1 cellular context compared by ENCODE assay signal in the genomic region with DNA sequence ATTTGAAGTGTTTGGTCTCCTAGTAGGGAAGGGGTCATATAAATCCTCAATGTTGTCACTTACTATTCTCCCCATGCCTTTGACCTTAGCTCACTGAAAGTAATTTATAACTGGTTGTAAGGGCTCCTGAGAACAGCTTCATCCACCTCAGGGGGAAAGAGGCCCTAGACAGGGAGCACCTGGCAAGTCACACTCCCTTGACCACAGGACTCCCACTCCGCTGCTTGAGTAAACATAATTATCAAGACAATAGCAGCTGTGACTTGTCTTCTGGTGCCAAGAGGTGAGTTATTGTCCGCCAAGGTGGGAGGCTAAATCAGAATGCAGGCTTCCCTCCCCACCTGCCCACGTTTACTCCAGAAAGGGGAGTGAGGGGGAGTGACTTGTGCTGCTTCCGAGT.
TF ChIP-seq lines count a peak whose summit lies in the region.

No MANE protein-coding gene starts in this region.

TF ChIP-seq in H1, 55 proteins besides CTCF, POLR2A, EP300 and RAD21 (continued from another document):
- TF ChIP-seq EGR1 (IDR thresholded peaks at IDR 0.05; ENCODE audit: borderline replicate concordance, low read depth, low read length) (peak; percentile 10; the same call in 1 of the 2 replicates), CHD1 (IDR thresholded peaks at IDR 0.05; ENCODE audit: low read depth, low read length) (no peak), RBBP5 (IDR thresholded peaks at IDR 0.05; ENCODE audit: borderline replicate concordance, low read depth, low read length) (no peak), ASH2L (IDR thresholded peaks at IDR 0.05; ENCODE audit: low read length) (peak; percentile 54), NANOG (IDR thresholded peaks at IDR 0.05; ENCODE audit: insufficient read depth, low read depth, low read length, poor library complexity, severe bottlenecking) (peak; percentile 21), GABPA (IDR thresholded peaks at IDR 0.05; ENCODE audit: borderline replicate concordance, insufficient read depth, low read length) (no peak), HDAC2 (IDR thresholded peaks at IDR 0.05; ENCODE audit: borderline replicate concordance in 1 of 2, low read depth in 2 of 2, low read length in 2 of 2) (peak in 1 of 2 experiments; percentile 49; a peak in 1 of 4 replicates), TAF7 (optimal IDR thresholded peaks at IDR 0.05; ENCODE audit: borderline replicate concordance, low read depth, low read length) (no peak), TCF12 (IDR thresholded peaks at IDR 0.05; ENCODE audit: low read depth, low read length) (peak; percentile 96), NRF1 (IDR thresholded peaks at IDR 0.05; ENCODE audit: low read depth, low read length) (no peak), TBP (IDR thresholded peaks at IDR 0.05; ENCODE audit: low read depth, low read length) (no peak), TEAD4 (IDR thresholded peaks at IDR 0.05; ENCODE audit: low read depth, low read length) (peak; percentile 36; the same call in 1 of the 2 replicates), SP4 (IDR thresholded peaks at IDR 0.05; ENCODE audit: low read length) (no peak), ATF2 (IDR thresholded peaks at IDR 0.05; ENCODE audit: low read length) (0 out of 2 replicates have a peak, but pooled peaks have one; percentile 59), PHF8 (conservative IDR thresholded peaks at IDR 0.05; ENCODE audit: low read depth, low read length) (no peak), CBX5 (IDR thresholded peaks at IDR 0.05; ENCODE audit: low read depth, low read length) (no peak), BCL11A (IDR thresholded peaks at IDR 0.05; ENCODE audit: low read depth in 2 of 2, low read length in 2 of 2) (no peak), RNF2 (IDR thresholded peaks at IDR 0.05; ENCODE audit: borderline replicate concordance, low read depth, low read length, missing control alignments, poor library complexity, severe bottlenecking) (no peak), SP1 (IDR thresholded peaks at IDR 0.05; ENCODE audit: low read depth, low read length) (peak; percentile 60; the same call in 1 of the 2 replicates), KDM4A (IDR thresholded peaks at IDR 0.05; ENCODE audit: low read depth, low read length, severe bottlenecking) (no peak), E2F6 (IDR thresholded peaks at IDR 0.05) (peak; percentile 71; the same call in 1 of the 2 replicates), CREB1 (IDR thresholded peaks at IDR 0.05) (0 out of 2 replicates have a peak, but pooled peaks have one; percentile 9), BRCA1 (IDR thresholded peaks at IDR 0.05; ENCODE audit: low read depth, low read length) (no peak), YY1 (IDR thresholded peaks at IDR 0.05; ENCODE audit: low read depth, low read length) (0 out of 2 replicates have a peak, but pooled peaks have one; percentile 3), SUZ12 (IDR thresholded peaks at IDR 0.05; ENCODE audit: low read length) (no peak), CTBP2 (IDR thresholded peaks at IDR 0.05; ENCODE audit: borderline replicate concordance, insufficient read depth, insufficient read length, low read length) (no peak), SP2 (IDR thresholded peaks at IDR 0.05; ENCODE audit: low read length) (no peak), TAF1 (IDR thresholded peaks at IDR 0.05; ENCODE audit: low read depth, low read length) (no peak), CHD2 (IDR thresholded peaks at IDR 0.05; ENCODE audit: low read length) (no peak), MAX (IDR thresholded peaks at IDR 0.05) (peak; percentile 61; the same call in 1 of the 2 replicates), EZH2 (IDR thresholded peaks at IDR 0.05; ENCODE audit: low read depth, low read length, severe bottlenecking) (no peak), SRF (IDR thresholded peaks at IDR 0.05; ENCODE audit: low read depth, low read length) (no peak), POLR2AphosphoS5 (IDR thresholded peaks at IDR 0.05; ENCODE audit: low read depth, low read length) (no peak; the same call in 1 of the 2 replicates), POU5F1 (IDR thresholded peaks at IDR 0.05; ENCODE audit: low read depth, low read length) (no peak), RXRA (IDR thresholded peaks at IDR 0.05; ENCODE audit: insufficient read depth, low read depth, low read length) (no peak), USF2 (IDR thresholded peaks at IDR 0.05; ENCODE audit: low read length) (no peak), ZNF274 (IDR thresholded peaks at IDR 0.05; ENCODE audit: borderline replicate concordance, extremely low read depth, low read length) (no peak), BACH1 (IDR thresholded peaks at IDR 0.05; ENCODE audit: low read length) (0 out of 2 replicates have a peak, but pooled peaks have one; percentile 42), HDAC6 (IDR thresholded peaks at IDR 0.05; ENCODE audit: low read depth, low read length) (no peak)
- TF ChIP-seq, protein P1, sequence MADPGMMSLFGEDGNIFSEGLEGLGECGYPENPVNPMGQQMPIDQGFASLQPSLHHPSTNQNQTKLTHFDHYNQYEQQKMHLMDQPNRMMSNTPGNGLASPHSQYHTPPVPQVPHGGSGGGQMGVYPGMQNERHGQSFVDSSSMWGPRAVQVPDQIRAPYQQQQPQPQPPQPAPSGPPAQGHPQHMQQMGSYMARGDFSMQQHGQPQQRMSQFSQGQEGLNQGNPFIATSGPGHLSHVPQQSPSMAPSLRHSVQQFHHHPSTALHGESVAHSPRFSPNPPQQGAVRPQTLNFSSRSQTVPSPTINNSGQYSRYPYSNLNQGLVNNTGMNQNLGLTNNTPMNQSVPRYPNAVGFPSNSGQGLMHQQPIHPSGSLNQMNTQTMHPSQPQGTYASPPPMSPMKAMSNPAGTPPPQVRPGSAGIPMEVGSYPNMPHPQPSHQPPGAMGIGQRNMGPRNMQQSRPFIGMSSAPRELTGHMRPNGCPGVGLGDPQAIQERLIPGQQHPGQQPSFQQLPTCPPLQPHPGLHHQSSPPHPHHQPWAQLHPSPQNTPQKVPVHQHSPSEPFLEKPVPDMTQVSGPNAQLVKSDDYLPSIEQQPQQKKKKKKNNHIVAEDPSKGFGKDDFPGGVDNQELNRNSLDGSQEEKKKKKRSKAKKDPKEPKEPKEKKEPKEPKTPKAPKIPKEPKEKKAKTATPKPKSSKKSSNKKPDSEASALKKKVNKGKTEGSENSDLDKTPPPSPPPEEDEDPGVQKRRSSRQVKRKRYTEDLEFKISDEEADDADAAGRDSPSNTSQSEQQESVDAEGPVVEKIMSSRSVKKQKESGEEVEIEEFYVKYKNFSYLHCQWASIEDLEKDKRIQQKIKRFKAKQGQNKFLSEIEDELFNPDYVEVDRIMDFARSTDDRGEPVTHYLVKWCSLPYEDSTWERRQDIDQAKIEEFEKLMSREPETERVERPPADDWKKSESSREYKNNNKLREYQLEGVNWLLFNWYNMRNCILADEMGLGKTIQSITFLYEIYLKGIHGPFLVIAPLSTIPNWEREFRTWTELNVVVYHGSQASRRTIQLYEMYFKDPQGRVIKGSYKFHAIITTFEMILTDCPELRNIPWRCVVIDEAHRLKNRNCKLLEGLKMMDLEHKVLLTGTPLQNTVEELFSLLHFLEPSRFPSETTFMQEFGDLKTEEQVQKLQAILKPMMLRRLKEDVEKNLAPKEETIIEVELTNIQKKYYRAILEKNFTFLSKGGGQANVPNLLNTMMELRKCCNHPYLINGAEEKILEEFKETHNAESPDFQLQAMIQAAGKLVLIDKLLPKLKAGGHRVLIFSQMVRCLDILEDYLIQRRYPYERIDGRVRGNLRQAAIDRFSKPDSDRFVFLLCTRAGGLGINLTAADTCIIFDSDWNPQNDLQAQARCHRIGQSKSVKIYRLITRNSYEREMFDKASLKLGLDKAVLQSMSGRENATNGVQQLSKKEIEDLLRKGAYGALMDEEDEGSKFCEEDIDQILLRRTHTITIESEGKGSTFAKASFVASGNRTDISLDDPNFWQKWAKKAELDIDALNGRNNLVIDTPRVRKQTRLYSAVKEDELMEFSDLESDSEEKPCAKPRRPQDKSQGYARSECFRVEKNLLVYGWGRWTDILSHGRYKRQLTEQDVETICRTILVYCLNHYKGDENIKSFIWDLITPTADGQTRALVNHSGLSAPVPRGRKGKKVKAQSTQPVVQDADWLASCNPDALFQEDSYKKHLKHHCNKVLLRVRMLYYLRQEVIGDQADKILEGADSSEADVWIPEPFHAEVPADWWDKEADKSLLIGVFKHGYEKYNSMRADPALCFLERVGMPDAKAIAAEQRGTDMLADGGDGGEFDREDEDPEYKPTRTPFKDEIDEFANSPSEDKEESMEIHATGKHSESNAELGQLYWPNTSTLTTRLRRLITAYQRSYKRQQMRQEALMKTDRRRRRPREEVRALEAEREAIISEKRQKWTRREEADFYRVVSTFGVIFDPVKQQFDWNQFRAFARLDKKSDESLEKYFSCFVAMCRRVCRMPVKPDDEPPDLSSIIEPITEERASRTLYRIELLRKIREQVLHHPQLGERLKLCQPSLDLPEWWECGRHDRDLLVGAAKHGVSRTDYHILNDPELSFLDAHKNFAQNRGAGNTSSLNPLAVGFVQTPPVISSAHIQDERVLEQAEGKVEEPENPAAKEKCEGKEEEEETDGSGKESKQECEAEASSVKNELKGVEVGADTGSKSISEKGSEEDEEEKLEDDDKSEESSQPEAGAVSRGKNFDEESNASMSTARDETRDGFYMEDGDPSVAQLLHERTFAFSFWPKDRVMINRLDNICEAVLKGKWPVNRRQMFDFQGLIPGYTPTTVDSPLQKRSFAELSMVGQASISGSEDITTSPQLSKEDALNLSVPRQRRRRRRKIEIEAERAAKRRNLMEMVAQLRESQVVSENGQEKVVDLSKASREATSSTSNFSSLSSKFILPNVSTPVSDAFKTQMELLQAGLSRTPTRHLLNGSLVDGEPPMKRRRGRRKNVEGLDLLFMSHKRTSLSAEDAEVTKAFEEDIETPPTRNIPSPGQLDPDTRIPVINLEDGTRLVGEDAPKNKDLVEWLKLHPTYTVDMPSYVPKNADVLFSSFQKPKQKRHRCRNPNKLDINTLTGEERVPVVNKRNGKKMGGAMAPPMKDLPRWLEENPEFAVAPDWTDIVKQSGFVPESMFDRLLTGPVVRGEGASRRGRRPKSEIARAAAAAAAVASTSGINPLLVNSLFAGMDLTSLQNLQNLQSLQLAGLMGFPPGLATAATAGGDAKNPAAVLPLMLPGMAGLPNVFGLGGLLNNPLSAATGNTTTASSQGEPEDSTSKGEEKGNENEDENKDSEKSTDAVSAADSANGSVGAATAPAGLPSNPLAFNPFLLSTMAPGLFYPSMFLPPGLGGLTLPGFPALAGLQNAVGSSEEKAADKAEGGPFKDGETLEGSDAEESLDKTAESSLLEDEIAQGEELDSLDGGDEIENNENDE (IDR thresholded peaks at IDR 0.05; ENCODE audit: insufficient replicate concordance, low read length): no peak
- TF ChIP-seq, protein P2, sequence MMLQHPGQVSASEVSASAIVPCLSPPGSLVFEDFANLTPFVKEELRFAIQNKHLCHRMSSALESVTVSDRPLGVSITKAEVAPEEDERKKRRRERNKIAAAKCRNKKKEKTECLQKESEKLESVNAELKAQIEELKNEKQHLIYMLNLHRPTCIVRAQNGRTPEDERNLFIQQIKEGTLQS (IDR thresholded peaks at IDR 0.05; ENCODE audit: insufficient read depth, low read depth, low read length): no peak
